ENCODE assay signal across 18 cellular contexts in the genomic region with DNA sequence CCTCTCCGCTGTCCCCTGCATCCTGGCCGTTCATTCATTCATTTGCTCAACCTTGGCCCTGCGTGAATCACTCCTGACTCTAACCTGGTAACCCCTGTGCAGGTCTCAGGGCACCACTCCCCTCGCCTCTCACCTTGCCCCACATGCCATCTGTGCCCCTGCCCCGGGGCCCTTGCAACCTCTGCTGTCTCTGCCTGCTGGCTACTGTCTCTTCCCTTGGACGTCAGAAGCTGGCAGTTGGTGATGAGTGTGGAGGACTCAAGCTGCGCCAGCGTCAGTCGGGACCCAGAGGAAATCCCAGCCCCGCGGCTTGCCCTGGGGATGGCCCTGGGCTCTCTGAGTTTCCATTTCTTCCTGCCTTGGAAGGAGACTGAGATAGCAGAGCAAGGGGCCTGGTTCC.
DNase-seq lines count a peak whose midpoint lies in the region; ATAC-seq and TF ChIP-seq lines count a peak whose summit lies in the region.
"Had no signal": no experiment of that assay in that cellular context is flagged by ENCODE, and none has a peak within 500 bp of the region (broad histone marks: within the 10 kb centered on the region; RNA-seq: fewer than 3 reads in every experiment).

No MANE protein-coding gene starts in this region.

- peaks cover 10% of the 10 kb centered on the region for H3K9me3 Mint-ChIP-seq in glutamatergic neuron (ENCODE audit: unreplicated experiment)
- H3K9me3 Mint-ChIP-seq: CD8-positive, alpha-beta T cell had no signal

- no peaks in the 10 kb centered on the region for H4K20me1 ChIP-seq in osteoblast (ENCODE audit: insufficient read depth, low read length)

- no peak overlapping the region for H3K27ac Mint-ChIP-seq in glutamatergic neuron (ENCODE audit: unreplicated experiment)
- H3K27ac Mint-ChIP-seq: CD8-positive, alpha-beta T cell had no signal

- peaks cover 10% of the 10 kb centered on the region for H3K27me3 Mint-ChIP-seq in glutamatergic neuron (ENCODE audit: unreplicated experiment)

- H3K4me3 ChIP-seq in osteoblast (ENCODE audit: insufficient read depth, low read length) (no peak overlapping the region), aorta (ENCODE audit: low read length in 2 of 2) (no peak overlapping the region), uterus (no peak overlapping the region)
- H3K4me3 ChIP-seq: K562 had no signal

- ATAC-seq in Right ventricle myocardium inferior (no peak), left cardiac atrium (no peak), aorta (ENCODE audit: low FRiP score) (no peak), GM19455 (IDR thresholded peaks at IDR 0.05; ENCODE audit: unreplicated experiment) (no peak)
- ATAC-seq: CD8-positive, alpha-beta T cell had no signal

- H2AFZ ChIP-seq in osteoblast (ENCODE audit: low read length): no peak overlapping the region

- TF ChIP-seq CTCF in glutamatergic neuron (IDR thresholded peaks at IDR 0.05; ENCODE audit: partially characterized antibody, unreplicated experiment): no peak
- no peak for TF ChIP-seq CTCF in osteoblast (IDR thresholded peaks at IDR 0.05; ENCODE audit: extremely low read depth, low read depth, low read length)
- no peak for TF ChIP-seq CTCF in uterus (IDR thresholded peaks at IDR 0.05)

- H3K27ac ChIP-seq in osteoblast (ENCODE audit: low read depth, low read length): no peak overlapping the region
- H3K27ac ChIP-seq in aorta (ENCODE audit: low read depth in 1 of 2, low read length in 2 of 2): no peak overlapping the region
- H3K27ac ChIP-seq in uterus: no peak overlapping the region

- H3K4me3 Mint-ChIP-seq in glutamatergic neuron (ENCODE audit: unreplicated experiment): no peak overlapping the region
- H3K4me3 Mint-ChIP-seq: CD8-positive, alpha-beta T cell had no signal

- no peaks in the 10 kb centered on the region for H3K27me3 ChIP-seq in osteoblast (ENCODE audit: insufficient read depth, low read length)
- no peaks in the 10 kb centered on the region for H3K27me3 ChIP-seq in aorta (ENCODE audit: control insufficient read depth in 1 of 2, insufficient read depth in 2 of 2, low read length in 1 of 2)
- H3K27me3 ChIP-seq in uterus: no peaks in the 10 kb centered on the region
- H3K27me3 ChIP-seq: BE2C had no signal

- no peak overlapping the region for H3K4me2 ChIP-seq in osteoblast (ENCODE audit: insufficient read depth, low read length)

- H3K79me2 ChIP-seq in osteoblast (ENCODE audit: insufficient read depth, low read length): no peaks in the 10 kb centered on the region

- DNase-seq in Right ventricle myocardium inferior (ENCODE audit: missing footprints): peak; percentile 41
- no peak for DNase-seq in left cardiac atrium
- peak; percentile 14 for DNase-seq in glutamatergic neuron
- peak; percentile 39 for DNase-seq in osteoblast (ENCODE audit: insufficient read length, low spot score, missing footprints)
- peak; percentile 32 to 62 for DNase-seq in aorta
- DNase-seq in NCI-H69 (lab: John Stamatoyannopoulos, UW): no peak
- no peak for DNase-seq in uterus
- DNase-seq: 8988T, BE2C, DND-41, MV-4-11, NCI-H1417, NCI-H1930, NCI-H2171 treated with DMSO at 0.1 percent for 48 hours, NCI-H774 had no signal

- peaks cover 20% of the 10 kb centered on the region for H3K4me1 Mint-ChIP-seq in glutamatergic neuron (ENCODE audit: low read depth, unreplicated experiment)

- TF ChIP-seq POLR2A in uterus (IDR thresholded peaks at IDR 0.05): no peak

- no peaks in the 10 kb centered on the region for H3K9me3 ChIP-seq in osteoblast (ENCODE audit: low read depth, low read length)
- peaks cover 2% of the 10 kb centered on the region for H3K9me3 ChIP-seq in aorta (ENCODE audit: control insufficient read depth, low read length)
- no peaks in the 10 kb centered on the region for H3K9me3 ChIP-seq in uterus
- H3K9me3 ChIP-seq: BE2C had no signal

- H3K36me3 Mint-ChIP-seq in glutamatergic neuron (ENCODE audit: unreplicated experiment): no peaks in the 10 kb centered on the region
- H3K36me3 Mint-ChIP-seq: CD8-positive, alpha-beta T cell had no signal

- 68 to 74% methylated on average over 11 of the region's 11 CpGs for WGBS in aorta, 2 donors

- intact Hi-C loops in Right ventricle myocardium inferior (cut with DNase I): no loop called here
- intact Hi-C loops in left cardiac atrium (cut with DNase I): no loop called here
- intact Hi-C loops in aorta (cut with DNase I): no loop called here
- intact Hi-C loops in uterus (cut with DNase I; ENCODE audit: low total_unique reads): no loop called here

- H3K4me1 ChIP-seq in osteoblast (ENCODE audit: insufficient read depth, low read length) (no peaks in the 10 kb centered on the region), aorta (ENCODE audit: control insufficient read depth in 1 of 2, insufficient read depth in 2 of 2, low read length in 2 of 2) (no peaks in the 10 kb centered on the region), uterus (no peaks in the 10 kb centered on the region)
- H3K4me1 ChIP-seq: BE2C had no signal

- H3K36me3 ChIP-seq in osteoblast (ENCODE audit: insufficient read depth, low read length): no peaks in the 10 kb centered on the region
- H3K36me3 ChIP-seq in aorta (ENCODE audit: control insufficient read depth in 1 of 2, insufficient read depth in 2 of 2, low read length in 1 of 2): no peaks in the 10 kb centered on the region
- H3K36me3 ChIP-seq in uterus: no peaks in the 10 kb centered on the region
- H3K36me3 ChIP-seq: BE2C had no signal

Comparison
In these comparisons a context has a peak if more than half of its experiments do, and no peak if none do; other contexts are left out.
1. DNase-seq: peak in Right ventricle myocardium inferior (single experiment), glutamatergic neuron (single experiment), osteoblast (single experiment) and aorta (2 of 2); none in left cardiac atrium (single experiment), NCI-H69 (single experiment) and uterus (0 of 2).